In the genomic region with DNA sequence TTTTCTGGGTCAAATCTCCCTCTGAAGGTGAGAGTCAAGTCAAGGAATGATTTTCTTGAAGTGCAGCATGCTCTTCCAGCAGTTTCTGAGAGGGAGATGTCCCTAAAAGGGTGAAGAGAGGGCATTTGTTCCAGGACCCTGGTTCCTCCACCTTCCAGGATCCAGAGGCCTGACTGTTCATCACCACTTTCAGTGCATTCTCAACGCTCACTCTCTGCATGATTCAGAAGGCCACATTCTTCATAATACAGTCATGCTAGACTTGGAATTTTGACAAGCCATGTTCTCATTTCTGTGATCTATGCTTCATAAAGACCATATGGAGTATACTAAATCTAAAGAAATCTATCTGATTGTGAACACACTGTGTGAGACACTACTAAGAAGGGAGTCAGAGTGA, we compare ENCODE assay signal across 11 cellular contexts.
DNase-seq lines count a peak whose midpoint lies in the region; ATAC-seq, FAIRE-seq and TF ChIP-seq lines count a peak whose summit lies in the region.
"Had no signal": no experiment of that assay in that cellular context is flagged by ENCODE, and none has a peak within 500 bp of the region (broad histone marks: within the 10 kb centered on the region; RNA-seq: fewer than 3 reads in every experiment).

No MANE protein-coding gene starts in this region.

- H3K36me3 ChIP-seq in breast epithelium (no peaks in the 10 kb centered on the region), adrenal gland (replicated peaks in 1 of 2) (no peaks in the 10 kb centered on the region), keratinocyte (ENCODE audit: control insufficient read depth in 2 of 2, extremely low read depth in 1 of 2, insufficient read depth in 2 of 2, low read length in 2 of 2) (no peaks in the 10 kb centered on the region)
- H3K36me3 ChIP-seq: BLaER1 treated with 17β-estradiol and CSF1 and Interleukin-3, amounts not matched to agents 10 nM and 100 nM had no signal

- H3K9me3 Mint-ChIP-seq in MCF 10A (ENCODE audit: unreplicated experiment): no peaks in the 10 kb centered on the region

- no peaks in the 10 kb centered on the region for H3K27me3 Mint-ChIP-seq in MCF 10A (ENCODE audit: insufficient read depth, unreplicated experiment)

- H3K27me3 ChIP-seq in breast epithelium (no peaks in the 10 kb centered on the region), adrenal gland (no peaks in the 10 kb centered on the region), keratinocyte (ENCODE audit: control insufficient read depth, extremely low read depth, insufficient read depth, low read length) (no peaks in the 10 kb centered on the region)
- H3K27me3 ChIP-seq: BLaER1 treated with 17β-estradiol and CSF1 and Interleukin-3, amounts not matched to agents 10 nM and 100 nM had no signal

- H3K27ac ChIP-seq in breast epithelium: peak overlapping the region in 1 of 2 donors; percentile 12
- peak overlapping the region in 2 of 5 donors; percentile 8 to 63 for H3K27ac ChIP-seq in adrenal gland
- peak overlapping the region; percentile 78 for H3K27ac ChIP-seq in keratinocyte (ENCODE audit: control insufficient read depth, insufficient read depth, low read length)
- H3K27ac ChIP-seq: BLaER1 treated with 17β-estradiol and CSF1 and Interleukin-3, amounts not matched to agents 10 nM and 100 nM had no signal

- 28 to 48% (median 33%) methylated on average over 1 of the region's 1 CpG; no CpG with 5 or more reads in 1 of the 4 donors for whole genome bisulfite sequencing in adrenal gland, 4 donors

- H3K36me3 Mint-ChIP-seq in MCF 10A (ENCODE audit: insufficient read depth, unreplicated experiment): no peaks in the 10 kb centered on the region

- peak overlapping the region; percentile 58 for H3K4me2 ChIP-seq in keratinocyte (ENCODE audit: control insufficient read depth, extremely low read depth, insufficient read depth, low read depth, low read length)
- H3K4me2 ChIP-seq: BLaER1 treated with 17β-estradiol and CSF1 and Interleukin-3, amounts not matched to agents 10 nM and 100 nM had no signal

- DNase-seq in MCF 10A (ENCODE audit: unreplicated experiment): peak; percentile 81
- no peak for DNase-seq in breast epithelium (ENCODE audit: low spot score in 2 of 2)
- peak in 5 of 7 donors; percentile 23 to 46 (median 42) for DNase-seq in adrenal gland
- DNase-seq in keratinocyte (ENCODE audit: low read depth, low spot score): peak; percentile 72
- DNase-seq in NCI-H1417 treated with DMSO at 0.1 percent for 48 hours (lab: John Stamatoyannopoulos, UW): no peak
- DNase-seq in SW480 (ENCODE audit: low spot score): no peak
- DNase-seq in GM10248 (ENCODE audit: extremely low spot score): no peak
- DNase-seq: activated T-cell treated with anti-CD3 and anti-CD28 coated beads, Interleukin-2, amount 50 U/mL, for 48 hours; NCI-H2171 treated with DMSO at 0.1 percent for 48 hours had no signal

- BruUV-seq in MCF 10A (replicated peaks; lab: Mats Ljungman, UMichigan): no TSS peak

- CTCF ChIA-PET in MCF 10A (lab: Yijun Ruan, JAX) (interaction anchor here (0.9 kb wide), 1 partner anchor 9 kb away, joined by 3 read pairs; no protein-coding TSS in a partner anchor), GM10248 (lab: Yijun Ruan, JAX) (no interaction called here)

- H3K9me3 ChIP-seq in breast epithelium (no peaks in the 10 kb centered on the region), adrenal gland (replicated peaks in 1 of 3) (no peaks in the 10 kb centered on the region), keratinocyte (ENCODE audit: control insufficient read depth, low read depth, low read length) (no peaks in the 10 kb centered on the region)
- H3K9me3 ChIP-seq: BLaER1 treated with 17β-estradiol and CSF1 and Interleukin-3, amounts not matched to agents 10 nM and 100 nM had no signal

- no peaks in the 10 kb centered on the region for H3K9me1 ChIP-seq in keratinocyte (ENCODE audit: control insufficient read depth, extremely low read depth, insufficient read depth, low read length)

- H3K27ac Mint-ChIP-seq in MCF 10A (ENCODE audit: low read depth, unreplicated experiment): peak overlapping the region; percentile 94

- H3K4me1 ChIP-seq in breast epithelium: no peaks in the 10 kb centered on the region
- peaks cover 0 to 13% of the 10 kb centered on the region in 2 donors for H3K4me1 ChIP-seq in adrenal gland (replicated peaks in 1 of 2)
- H3K4me1 ChIP-seq in keratinocyte (ENCODE audit: control insufficient read depth, extremely low read depth, insufficient read depth, low read length): peaks cover 25% of the 10 kb centered on the region
- H3K4me1 ChIP-seq: BLaER1 treated with 17β-estradiol and CSF1 and Interleukin-3, amounts not matched to agents 10 nM and 100 nM had no signal

- H3K9ac ChIP-seq in keratinocyte (ENCODE audit: control insufficient read depth, extremely low read depth, insufficient read depth, low read length): peak overlapping the region; percentile 1
- H3K9ac ChIP-seq: BLaER1 treated with 17β-estradiol and CSF1 and Interleukin-3, amounts not matched to agents 10 nM and 100 nM had no signal

- peaks cover 25% of the 10 kb centered on the region for H3K4me1 Mint-ChIP-seq in MCF 10A (ENCODE audit: insufficient read depth, unreplicated experiment)

- TF ChIP-seq POLR2A in breast epithelium (IDR thresholded peaks at IDR 0.05) (no peak), adrenal gland (IDR thresholded peaks at IDR 0.05) (no peak)

- no peak overlapping the region for H3K4me3 ChIP-seq in breast epithelium
- no peak overlapping the region for H3K4me3 ChIP-seq in adrenal gland
- H3K4me3 ChIP-seq in keratinocyte (ENCODE audit: control insufficient read depth in 2 of 3, extremely low read depth in 1 of 3, insufficient read depth in 2 of 3, low read depth in 1 of 3, low read length in 3 of 3): no peak overlapping the region
- H3K4me3 ChIP-seq: BLaER1 treated with 17β-estradiol and CSF1 and Interleukin-3, amounts not matched to agents 10 nM and 100 nM had no signal

- TF ChIP-seq CTCF in MCF 10A (IDR thresholded peaks at IDR 0.05; ENCODE audit: unreplicated experiment) (no peak), breast epithelium (IDR thresholded peaks at IDR 0.05) (no peak), adrenal gland (IDR thresholded peaks at IDR 0.05) (no peak), keratinocyte (optimal IDR thresholded peaks at IDR 0.05 in 1 of 3, IDR thresholded peaks at IDR 0.05 in 1 of 3, conservative IDR thresholded peaks at IDR 0.05 in 1 of 3; ENCODE audit: extremely low read depth in 1 of 3, insufficient read depth in 2 of 3, low read length in 3 of 3) (no peak), GM10248 (IDR thresholded peaks at IDR 0.05; ENCODE audit: control extremely low read depth, extremely low read depth, low read depth, missing control alignments) (no peak)

- peak overlapping the region; percentile 12 for H3K4me3 Mint-ChIP-seq in MCF 10A (ENCODE audit: unreplicated experiment)

- no peak for ATAC-seq in GM21786 (IDR thresholded peaks at IDR 0.05; ENCODE audit: unreplicated experiment)

- dilution Hi-C loops in keratinocyte (cut with MboI; ENCODE audit: extremely low pct_ligation_motif_present, low sequenced_read_pairs): no loop called here

- peak; percentile 99 for FAIRE-seq in keratinocyte (lab: Jason Lieb, UNC)

- POLR2A ChIA-PET in MCF 10A (lab: Yijun Ruan, JAX): interaction anchor here (1.0 to 2.0 kb wide), 4 partner anchors 11 to 30 kb away, joined by 3 to 7 read pairs (median 4); no protein-coding TSS in a partner anchor
- POLR2A ChIA-PET in GM10248 (lab: Yijun Ruan, JAX): no interaction called here

- peak overlapping the region; percentile 93 for H2AFZ ChIP-seq in keratinocyte (ENCODE audit: control insufficient read depth, low read length)

- intact Hi-C loops in MCF 10A (cut with micrococcal nuclease) (loop anchor here (1.0 to 10.0 kb wide), 4 partner anchors 14 to 399 kb away; no protein-coding TSS in a partner anchor), breast epithelium (cut with DNase I; ENCODE audit: low total_unique reads) (no loop called here), adrenal gland (cut with DNase I) (no loop called here)

- no peaks in the 10 kb centered on the region for H3K79me2 ChIP-seq in keratinocyte (ENCODE audit: control insufficient read depth, insufficient read depth, low read length)

- no peaks in the 10 kb centered on the region for H4K20me1 ChIP-seq in keratinocyte (ENCODE audit: control insufficient read depth, extremely low read depth, insufficient read depth, low read length)
- H4K20me1 ChIP-seq: BLaER1 treated with 17β-estradiol and CSF1 and Interleukin-3, amounts not matched to agents 10 nM and 100 nM had no signal

Comparison
In these comparisons a context has a peak if more than half of its experiments do, and no peak if none do; other contexts are left out.
1. DNase-seq: peak in MCF 10A (single experiment), adrenal gland (5 of 7) and keratinocyte (single experiment); none in breast epithelium (0 of 2), NCI-H1417 treated with DMSO at 0.1 percent for 48 hours (single experiment), SW480 (single experiment) and GM10248 (single experiment).